In the genomic region with DNA sequence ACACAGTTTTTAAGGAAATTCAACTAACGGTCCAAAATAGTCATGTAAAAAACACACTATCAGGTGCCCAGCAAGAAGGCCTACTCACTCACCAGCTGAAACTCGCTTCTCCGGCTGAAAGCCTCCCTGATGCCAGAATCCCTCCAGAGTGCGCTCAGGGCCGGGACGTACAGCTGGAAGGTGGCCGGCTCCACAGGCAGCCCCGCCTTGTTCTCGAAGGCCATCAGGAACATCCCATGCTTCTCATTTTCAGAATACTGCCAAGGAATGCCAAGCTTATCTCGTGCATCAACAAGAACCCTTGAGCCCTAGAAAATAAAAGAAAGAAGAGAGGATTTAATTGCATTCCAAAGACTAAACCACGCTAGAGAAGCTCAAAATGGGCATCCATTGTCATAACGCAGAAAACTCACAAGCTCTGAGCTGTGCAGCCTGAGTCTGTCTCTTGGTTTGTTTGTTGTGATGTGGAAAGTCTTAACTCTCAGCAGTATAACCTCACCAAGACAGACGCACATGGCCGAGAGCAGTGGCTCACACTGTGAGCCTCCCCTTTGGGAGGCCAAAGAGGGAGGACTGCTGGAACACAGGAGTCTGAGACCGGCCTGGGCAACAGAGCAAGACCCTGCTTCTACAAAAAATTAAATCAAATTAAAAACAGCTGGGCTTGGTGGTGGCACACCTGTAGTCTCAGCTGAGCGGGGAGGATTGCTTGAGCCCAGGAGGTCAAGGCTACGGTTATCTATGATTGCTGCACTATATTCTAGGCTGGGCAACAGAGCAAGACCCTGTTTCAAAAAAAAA, we compare ENCODE assay signal across 1 cellular context.
TF ChIP-seq lines count a peak whose summit lies in the region.

No MANE protein-coding gene starts in this region.

TF ChIP-seq in HEK293, 187 proteins besides CTCF, POLR2A, EP300 and RAD21:
- TF ChIP-seq ZNF121 (tag by site-specific recombination; IDR thresholded peaks at IDR 0.05) (peak; percentile 45; the same call in 1 of the 2 replicates), ZNF654 (tag by site-specific recombination; IDR thresholded peaks at IDR 0.05; ENCODE audit: low read depth) (no peak)
